9 cellular contexts compared by ENCODE assay signal in genomic region chr22:21009638-21010425, GRCh38. TPM values are rescaled to one million over a fixed set of nuclear protein-coding genes. Genes with fewer than 3 reads are reported as not detected.
A peak's percentile ranks its signal among the peaks of the same experiment; 100 is the strongest.
DNase-seq lines count a peak whose midpoint lies in the region; ATAC-seq and TF ChIP-seq lines count a peak whose summit lies in the region.
"Had no signal": no experiment of that assay in that cellular context is flagged by ENCODE, and none has a peak within 500 bp of the region (broad histone marks: within the 10 kb centered on the region; RNA-seq: fewer than 3 reads in every experiment).

No MANE protein-coding gene starts in this region.

- no peak overlapping the region for H2AFZ ChIP-seq in Karpas-422 (ENCODE audit: low read length)

- H3K9me2 ChIP-seq in Karpas-422 (replicated peaks; ENCODE audit: insufficient read depth, low read length): no peaks in the 10 kb centered on the region

- H3K4me1 Mint-ChIP-seq in Calu3 (ENCODE audit: low read depth, unreplicated experiment) (peaks cover 12% of the 10 kb centered on the region), brain (peaks cover 33% of the 10 kb centered on the region)

- no peaks in the 10 kb centered on the region for H3K9me3 Mint-ChIP-seq in Calu3 (ENCODE audit: low read depth, unreplicated experiment)
- H3K9me3 Mint-ChIP-seq in brain: no peaks in the 10 kb centered on the region

- no peak overlapping the region for H3K27ac ChIP-seq in Karpas-422 (ENCODE audit: low read length)
- H3K27ac ChIP-seq in effector memory CD4-positive, alpha-beta T cell (ENCODE audit: insufficient read depth, low read length, poor library complexity, severe bottlenecking): no peak overlapping the region

- H3K36me3 Mint-ChIP-seq in Calu3 (ENCODE audit: insufficient read depth, unreplicated experiment) (no peaks in the 10 kb centered on the region), brain (peaks cover 12% of the 10 kb centered on the region)

- H3K27me3 Mint-ChIP-seq in Calu3 (ENCODE audit: unreplicated experiment) (no peaks in the 10 kb centered on the region), brain (peaks cover 7% of the 10 kb centered on the region)

- intact Hi-C loops in Calu3 (cut with micrococcal nuclease; ENCODE audit: unreplicated experiment): no loop called here

- ATAC-seq in left lobe of liver (peak; percentile 74), GM18519 (IDR thresholded peaks at IDR 0.05; ENCODE audit: low FRiP score, unreplicated experiment) (no peak)

- CTCF ChIA-PET in Calu3 (lab: Charles Lee): no interaction called here

- DNase-seq in Calu3 (peak; percentile 47), Karpas-422 (peak; percentile 88), left lobe of liver (ENCODE audit: low spot score) (no peak), NCI-H128 (lab: John Stamatoyannopoulos, UW; ENCODE audit: unreplicated experiment) (no peak), medulla oblongata (ENCODE audit: extremely low spot score) (no peak)
- no peak for DNase-seq in effector memory CD4-positive, alpha-beta T cell
- DNase-seq: activated effector memory CD4-positive, alpha-beta T cell treated with Interleukin-2 at 50 U/mL for 16 hours had no signal

- no peaks in the 10 kb centered on the region for H4K20me1 ChIP-seq in Karpas-422 (ENCODE audit: insufficient read depth, low read depth, low read length)

- H3K4me3 Mint-ChIP-seq in Calu3 (ENCODE audit: low read depth, unreplicated experiment): no peak overlapping the region
- peak overlapping the region in 2 of 5 experiments; percentile 26 to 81 for H3K4me3 Mint-ChIP-seq in brain

- no peaks in the 10 kb centered on the region for H3K36me3 ChIP-seq in Karpas-422 (ENCODE audit: insufficient read depth, low read length)
- H3K36me3 ChIP-seq in effector memory CD4-positive, alpha-beta T cell (ENCODE audit: control insufficient read depth, insufficient read depth, low read length): no peaks in the 10 kb centered on the region

- peaks cover 16% of the 10 kb centered on the region for H3K4me1 ChIP-seq in Karpas-422 (ENCODE audit: low read length)
- H3K4me1 ChIP-seq in effector memory CD4-positive, alpha-beta T cell (ENCODE audit: control insufficient read depth, insufficient read depth, low read length, poor library complexity, severe bottlenecking): peaks cover 6% of the 10 kb centered on the region

- H3K79me2 ChIP-seq in Karpas-422 (ENCODE audit: low read length): no peaks in the 10 kb centered on the region

- TF ChIP-seq CTCF in Calu3 (IDR thresholded peaks at IDR 0.05; ENCODE audit: unreplicated experiment) (no peak), brain (conservative IDR thresholded peaks at IDR 0.05) (no peak)

- no TSS peak for BruUV-seq in Calu3 (replicated peaks; lab: Mats Ljungman, UMichigan)

- no peak overlapping the region for H3K4me3 ChIP-seq in Karpas-422 (ENCODE audit: low read length)
- no peak overlapping the region for H3K4me3 ChIP-seq in effector memory CD4-positive, alpha-beta T cell (ENCODE audit: insufficient read depth, low read depth, low read length, poor library complexity, severe bottlenecking)

- no peaks in the 10 kb centered on the region for H3K27me3 ChIP-seq in Karpas-422 (ENCODE audit: low read length)
- H3K27me3 ChIP-seq in effector memory CD4-positive, alpha-beta T cell (replicated peaks; ENCODE audit: control insufficient read depth, insufficient read depth, low read length, poor library complexity, severe bottlenecking): no peaks in the 10 kb centered on the region

- no peak overlapping the region for H3K27ac Mint-ChIP-seq in Calu3 (ENCODE audit: unreplicated experiment)
- peak overlapping the region in 4 of 5 experiments; percentile 8 to 67 (median 22) for H3K27ac Mint-ChIP-seq in brain

- no peak overlapping the region for H3K9ac ChIP-seq in Karpas-422 (ENCODE audit: low read length)

- no peaks in the 10 kb centered on the region for H3K9me3 ChIP-seq in Karpas-422 (ENCODE audit: low read length)
- no peaks in the 10 kb centered on the region for H3K9me3 ChIP-seq in effector memory CD4-positive, alpha-beta T cell (ENCODE audit: control insufficient read depth, low read length)

- H3K4me2 ChIP-seq in Karpas-422 (ENCODE audit: low read depth, low read length, poor library complexity, severe bottlenecking): no peak overlapping the region

RNA-seq across cellular contexts. Expression of gene P2RX6, which starts 5.1 kb away (rescaled TPM):
- total RNA-seq in Calu3 (2022) (0.26 and 0.42 TPM in 2 replicates), left lobe of liver (0.28 TPM)
- 1.6 and 2.0 TPM in 2 replicates for total RNA-seq in Karpas-422 (2014; rRNA removed; shearing (Covaris generic); ENCODE audit: low replicate concordance)
- polyA plus RNA-seq in brain (ENCODE audit: insufficient read depth, low read depth, low replicate concordance): 3.5 TPM

RNA-seq across cellular contexts. Expression of gene THAP7, which starts 7.9 kb away (rescaled TPM):
- 24.5 and 25.3 TPM in 2 replicates for total RNA-seq in Calu3 (2022)
- total RNA-seq in Karpas-422 (2014; rRNA removed; shearing (Covaris generic); ENCODE audit: low replicate concordance): 33.7 and 43.9 TPM in 2 replicates
- polyA plus RNA-seq in brain (ENCODE audit: insufficient read depth, low read depth, low replicate concordance): 57.9 TPM
- 16.9 TPM for total RNA-seq in left lobe of liver

RNA-seq across cellular contexts. Expression of gene SLC7A4, which starts 22.5 kb away (rescaled TPM):
- total RNA-seq in Calu3 (2022): 0.14 TPM in 1 of 2 replicates, not detected in the other
- not detected in 2 replicates for total RNA-seq in Karpas-422 (2014; rRNA removed; shearing (Covaris generic); ENCODE audit: low replicate concordance)
- 7.3 TPM for polyA plus RNA-seq in brain (ENCODE audit: insufficient read depth, low read depth, low replicate concordance)
- 0.23 TPM for total RNA-seq in left lobe of liver

RNA-seq across cellular contexts. Expression of gene LZTR1, which starts 27.7 kb away (rescaled TPM):
- total RNA-seq in Calu3 (2022) (49.3 and 55.4 TPM in 2 replicates), left lobe of liver (36.7 TPM)
- 22.4 and 48.8 TPM in 2 replicates for total RNA-seq in Karpas-422 (2014; rRNA removed; shearing (Covaris generic); ENCODE audit: low replicate concordance)
- 25.4 TPM for polyA plus RNA-seq in brain (ENCODE audit: insufficient read depth, low read depth, low replicate concordance)

RNA-seq across cellular contexts. Expression of gene LRRC74B, which starts 35.9 kb away (rescaled TPM):
- total RNA-seq in Calu3 (2022) (not detected in 2 replicates), left lobe of liver (not detected)
- total RNA-seq in Karpas-422 (2014; rRNA removed; shearing (Covaris generic); ENCODE audit: low replicate concordance): not detected in 2 replicates
- polyA plus RNA-seq in brain (ENCODE audit: insufficient read depth, low read depth, low replicate concordance): not detected

Comparison
In these comparisons a context has a peak if more than half of its experiments do, and no peak if none do; other contexts are left out.
1. DNase-seq: peak in Calu3 (single experiment) and Karpas-422 (single experiment); none in left lobe of liver (single experiment), NCI-H128 (single experiment), medulla oblongata (single experiment) and effector memory CD4-positive, alpha-beta T cell (0 of 3).